ENCODE assay signal across 8 cellular contexts in the genomic region with DNA sequence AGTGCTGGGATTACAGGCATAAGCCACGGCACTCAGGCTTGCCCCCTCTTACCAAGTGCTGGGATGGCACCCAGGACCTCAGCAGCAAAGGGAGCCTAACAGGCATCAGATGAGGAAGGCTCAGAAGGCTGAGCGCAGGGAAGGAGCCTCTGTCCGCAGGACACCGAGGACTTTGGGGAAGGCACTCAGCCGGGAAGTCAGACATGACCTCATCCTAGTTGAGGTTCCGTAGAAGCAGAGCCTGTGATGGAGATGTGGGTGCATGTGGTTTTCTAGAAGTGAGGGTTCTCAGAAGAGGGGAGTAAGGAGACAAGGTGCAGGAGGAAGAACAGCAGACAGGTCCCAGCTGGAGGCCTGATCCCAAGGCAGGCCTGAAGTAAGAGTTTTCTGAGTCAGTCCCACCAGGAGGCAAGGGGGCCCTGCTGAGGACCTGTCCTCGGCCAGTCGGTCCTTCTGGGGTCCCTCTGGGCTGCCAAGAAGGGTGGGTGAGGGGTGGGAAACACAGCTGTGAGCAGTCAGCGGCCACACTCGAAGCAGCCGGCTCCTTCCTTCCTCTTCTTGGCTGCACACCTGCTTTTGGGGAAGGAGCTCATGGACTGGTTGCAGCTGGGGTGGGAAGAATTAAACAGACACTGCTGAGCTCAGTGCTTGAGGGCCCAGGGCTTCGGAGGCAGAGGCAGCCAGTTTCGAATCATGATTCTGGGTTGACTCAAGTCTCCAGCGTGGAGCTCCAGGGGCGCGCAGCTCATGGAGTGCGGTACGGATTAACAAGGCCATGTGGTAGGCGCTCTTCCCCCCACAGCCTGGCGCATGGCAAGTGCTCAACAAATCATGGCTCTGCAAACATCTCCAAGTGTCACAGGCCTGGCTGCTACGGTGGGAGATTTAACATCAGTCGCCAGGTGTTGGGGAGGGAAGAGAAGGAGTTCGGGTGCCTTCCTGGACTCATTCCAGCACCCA. TPM values are rescaled to one million over a fixed set of nuclear protein-coding genes. Genes with fewer than 3 reads are reported as not detected.
DNase-seq lines count a peak whose midpoint lies in the region; ATAC-seq and TF ChIP-seq lines count a peak whose summit lies in the region.
"Had no signal": no experiment of that assay in that cellular context is flagged by ENCODE, and none has a peak within 500 bp of the region (broad histone marks: within the 10 kb centered on the region; RNA-seq: fewer than 3 reads in every experiment).

No MANE protein-coding gene starts in this region.

- BruUV-seq in A673 (replicated peaks; lab: Mats Ljungman, UMichigan), result no TSS peak

- H3K4me1 ChIP-seq in left ventricle myocardium inferior (peaks cover 19% of the 10 kb centered on the region), A673 (ENCODE audit: insufficient read depth, low read length, poor library complexity, severe bottlenecking) (no peaks in the 10 kb centered on the region)

- CTCF ChIA-PET in A673 (lab: Charles Lee), result interaction anchor here (0.5 kb wide), 1 partner anchor 184 kb away, joined by 5 read pairs; no protein-coding TSS in a partner anchor

- no peaks in the 10 kb centered on the region for H3K27me3 Mint-ChIP-seq in T-helper 17 cell
- no peaks in the 10 kb centered on the region for H3K27me3 Mint-ChIP-seq in stimulated activated memory B cell treated with anti-CD40 and anti-IgM and Interleukin-4, amounts not matched to agents 10 μg/mL and 1 μg/mL and 100 μg/mL, for 72 hours

- peak overlapping the region; percentile 18 for H3K27ac ChIP-seq in KOPT-K1 (ENCODE audit: low read depth, low read length, poor library complexity, severe bottlenecking)
- H3K27ac ChIP-seq in left ventricle myocardium inferior (replicated peaks), result peak overlapping the region; percentile 72
- H3K27ac ChIP-seq in A673 (ENCODE audit: low read depth, low read length, poor library complexity, severe bottlenecking), result no peak overlapping the region

- no peak for ATAC-seq in T-helper 17 cell
- peak; percentile 72 for ATAC-seq in stimulated activated memory B cell treated with anti-CD40 and anti-IgM and Interleukin-4, amounts not matched to agents 10 μg/mL and 1 μg/mL and 100 μg/mL, for 72 hours
- ATAC-seq in GM19452 (IDR thresholded peaks at IDR 0.05; ENCODE audit: unreplicated experiment), result no peak

- TF ChIP-seq CTCF in left ventricle myocardium inferior (IDR thresholded peaks at IDR 0.05; ENCODE audit: borderline replicate concordance), result no peak
- TF ChIP-seq CTCF in A673 (conservative IDR thresholded peaks at IDR 0.05; ENCODE audit: low read depth, low read length), result no peak

- H3K9me3 Mint-ChIP-seq in stimulated activated memory B cell treated with anti-CD40 and anti-IgM and Interleukin-4, amounts not matched to agents 10 μg/mL and 1 μg/mL and 100 μg/mL, for 72 hours, result no peaks in the 10 kb centered on the region

- H3K36me3 ChIP-seq in KOPT-K1 (ENCODE audit: insufficient read depth, low read length) (no peaks in the 10 kb centered on the region), left ventricle myocardium inferior (no peaks in the 10 kb centered on the region), A673 (ENCODE audit: insufficient read depth, low read length, poor library complexity, severe bottlenecking) (no peaks in the 10 kb centered on the region)

- DNase-seq in T-helper 17 cell, result no peak
- peak; percentile 41 for DNase-seq in left ventricle myocardium inferior
- DNase-seq in AG20443 (ENCODE audit: low spot score), result no peak
- no peak for DNase-seq in A673 (ENCODE audit: low spot score)
- DNase-seq: NCI-H187 treated with DMSO at 0.1 percent for 48 hours had no signal

- no peaks in the 10 kb centered on the region for H3K27me3 ChIP-seq in left ventricle myocardium inferior (ENCODE audit: low read depth)
- no peaks in the 10 kb centered on the region for H3K27me3 ChIP-seq in A673 (replicated peaks; ENCODE audit: insufficient read depth, low read depth, low read length, poor library complexity)

- intact Hi-C loops in left ventricle myocardium inferior (cut with micrococcal nuclease) (no loop called here), A673 (cut with micrococcal nuclease; ENCODE audit: unreplicated experiment) (no loop called here)

- H3K4me3 ChIP-seq in left ventricle myocardium inferior (no peak overlapping the region), A673 (ENCODE audit: low read depth, low read length, poor library complexity, severe bottlenecking) (no peak overlapping the region)

- no peaks in the 10 kb centered on the region for H3K9me3 ChIP-seq in KOPT-K1 (ENCODE audit: insufficient read depth, low read length, poor library complexity, severe bottlenecking)
- no peaks in the 10 kb centered on the region for H3K9me3 ChIP-seq in T-helper 17 cell (ENCODE audit: control insufficient read depth, low read length, poor library complexity, severe bottlenecking)
- H3K9me3 ChIP-seq in left ventricle myocardium inferior (replicated peaks), result no peaks in the 10 kb centered on the region
- H3K9me3 ChIP-seq in A673 (ENCODE audit: low read depth, low read length, poor library complexity, severe bottlenecking), result no peaks in the 10 kb centered on the region

- H3K4me3 Mint-ChIP-seq in T-helper 17 cell, result no peak overlapping the region
- peak overlapping the region; percentile 8 for H3K4me3 Mint-ChIP-seq in stimulated activated memory B cell treated with anti-CD40 and anti-IgM and Interleukin-4, amounts not matched to agents 10 μg/mL and 1 μg/mL and 100 μg/mL, for 72 hours

- no peaks in the 10 kb centered on the region for H3K36me3 Mint-ChIP-seq in T-helper 17 cell (ENCODE audit: low read depth)
- H3K36me3 Mint-ChIP-seq in stimulated activated memory B cell treated with anti-CD40 and anti-IgM and Interleukin-4, amounts not matched to agents 10 μg/mL and 1 μg/mL and 100 μg/mL, for 72 hours, result no peaks in the 10 kb centered on the region

- POLR2A ChIA-PET in A673 (lab: Charles Lee; ENCODE audit: low non-redundant PET), result no interaction called here

- peak overlapping the region; percentile 79 for H3K27ac Mint-ChIP-seq in T-helper 17 cell
- H3K27ac Mint-ChIP-seq in stimulated activated memory B cell treated with anti-CD40 and anti-IgM and Interleukin-4, amounts not matched to agents 10 μg/mL and 1 μg/mL and 100 μg/mL, for 72 hours, result peak overlapping the region; percentile 52

- peaks cover 31% of the 10 kb centered on the region for H3K4me1 Mint-ChIP-seq in T-helper 17 cell
- H3K4me1 Mint-ChIP-seq in stimulated activated memory B cell treated with anti-CD40 and anti-IgM and Interleukin-4, amounts not matched to agents 10 μg/mL and 1 μg/mL and 100 μg/mL, for 72 hours, result peaks cover 47% of the 10 kb centered on the region

RNA-seq across cellular contexts. Expression of a gene that starts 38.9 kb away (rescaled TPM):
- total RNA-seq in T-helper 17 cell (10 to 100 TPM; 27.8 to 89.7 TPM), left ventricle myocardium inferior (28.2 TPM), A673 (2021) (13.0 and 14.6 TPM in 2 replicates)

RNA-seq across cellular contexts. Expression of a gene that starts 42.6 kb away (rescaled TPM):
- 100 to 1,000 TPM in 1 of 2 donors, 10 to 100 TPM in 1; 93.1 to 155 TPM for total RNA-seq in T-helper 17 cell
- total RNA-seq in left ventricle myocardium inferior, result 55.6 TPM
- 6.9 and 12.2 TPM in 2 replicates for total RNA-seq in A673 (2021)
